ENCODE assay signal across 9 cellular contexts in genomic region chr3:49902511-49903345, GRCh38. TPM values are rescaled to one million over a fixed set of nuclear protein-coding genes. Genes with fewer than 3 reads are reported as not detected.
DNase-seq lines count a peak whose midpoint lies in the region; ATAC-seq, FAIRE-seq and TF ChIP-seq lines count a peak whose summit lies in the region.
"Had no signal": no experiment of that assay in that cellular context is flagged by ENCODE, and none has a peak within 500 bp of the region (broad histone marks: within the 10 kb centered on the region; RNA-seq: fewer than 3 reads in every experiment).

No MANE protein-coding gene starts in this region.

- FAIRE-seq in GM12891 (lab: Jason Lieb, UNC), result peak; percentile 16
- no peak for FAIRE-seq in K562 (lab: Jason Lieb, UNC)

- no peaks in the 10 kb centered on the region for H3K27me3 ChIP-seq in K562 (ENCODE audit: control insufficient read depth in 2 of 2, insufficient read depth in 2 of 2, low read length in 2 of 2)

- TF ChIP-seq POLR2A in GM12891 (IDR thresholded peaks at IDR 0.05; ENCODE audit: low read depth, low read length), result no peak
- TF ChIP-seq POLR2A in K562 (conservative IDR thresholded peaks at IDR 0.05), result no peak

- no peaks in the 10 kb centered on the region for H4K20me1 ChIP-seq in K562 (replicated peaks; ENCODE audit: control insufficient read depth, insufficient read depth, low read length)

- CTCF ChIA-PET in K562 (lab: Yijun Ruan, JAX; ENCODE audit: low intra/inter-chr PET ratio), result no interaction called here

- TF ChIP-seq EP300 in K562 (IDR thresholded peaks at IDR 0.05; ENCODE audit: low read length), result no peak

- in situ Hi-C loops in K562 (cut with MboI), result no loop called here

- intact Hi-C loops in K562 (cut with micrococcal nuclease), result loop anchor here (10.0 kb wide), 1 partner anchor 348 kb away; the partner anchor contains the start of gene BSN
- intact Hi-C loops in mucosa of descending colon (cut with DNase I, micrococcal nuclease), result no loop called here

- H2AFZ ChIP-seq in K562 (ENCODE audit: low read depth, low read length), result no peak overlapping the region

- DNase-seq in GM12891 (ENCODE audit: insufficient read length, low spot score) (no peak), K562 (ENCODE audit: extremely low read depth in 1 of 4, low spot score in 3 of 4) (no peak), mucosa of descending colon (peak; percentile 20 to 58 (median 50)), kidney tubule cell (ENCODE audit: low spot score) (no peak), NCI-H526 (lab: John Stamatoyannopoulos, UW) (no peak)
- no peak for DNase-seq in effector CD8-positive, alpha-beta T cell (lab: John Stamatoyannopoulos, UW)
- DNase-seq: NCI-H1436 treated with DMSO at 0.1 percent for 48 hours had no signal

- 80% methylated on average over 25 of the region's 44 CpGs for WGBS in K562 (ENCODE audit: insufficient coverage, low coverage, missing lambda C conversion rate)

- H3K36me3 ChIP-seq in K562 (ENCODE audit: control insufficient read depth, insufficient read depth, low read length) (peaks cover 2% of the 10 kb centered on the region; the same call in 1 of the 3 replicates), mucosa of descending colon (ENCODE audit: low read depth) (no peaks in the 10 kb centered on the region)

- H3K4me2 ChIP-seq in K562 (ENCODE audit: insufficient read depth, low read length), result peak overlapping the region; percentile 83

- H3K9me1 ChIP-seq in K562 (ENCODE audit: control insufficient read depth, insufficient read depth, low read length), result no peaks in the 10 kb centered on the region

- H3K4me3 ChIP-seq in K562 (peak overlapping the region; percentile 40; the same call in 1 of the 2 replicates), mucosa of descending colon (peak overlapping the region; percentile 25)

- no peak for TF ChIP-seq RAD21 in K562 (CRISPR knock-in tag; conservative IDR thresholded peaks at IDR 0.05 in 1 of 2, IDR thresholded peaks at IDR 0.05 in 1 of 2)

- H3K9ac ChIP-seq in K562 (ENCODE audit: insufficient read depth in 1 of 2, low read depth in 2 of 2, low read length in 2 of 2), result peak overlapping the region; percentile 62 to 92; a peak in 3 of 4 replicates

- TF ChIP-seq CTCF in K562 (IDR thresholded peaks at IDR 0.05 in 2 of 3, conservative IDR thresholded peaks at IDR 0.05 in 1 of 3; ENCODE audit: insufficient read depth in 2 of 3, low read depth in 1 of 3, low read length in 3 of 3) (no peak), mucosa of descending colon (IDR thresholded peaks at IDR 0.05) (no peak)

- H3K27ac ChIP-seq in K562 (ENCODE audit: extremely low read depth, low read depth, low read length), result no peak overlapping the region

- ATAC-seq in K562, result no peak
- ATAC-seq in mucosa of descending colon, result no peak

- H3K9me3 ChIP-seq in K562 (replicated peaks; ENCODE audit: control insufficient read depth, insufficient read depth, low read depth, low read length), result no peaks in the 10 kb centered on the region
- no peaks in the 10 kb centered on the region for H3K9me3 ChIP-seq in mucosa of descending colon

- peaks cover 27% of the 10 kb centered on the region for H3K79me2 ChIP-seq in K562 (ENCODE audit: control insufficient read depth, insufficient read depth, low read length)

- POLR2A ChIA-PET in K562 (lab: Yijun Ruan, JAX), result interaction anchor here (0.5 to 1.4 kb wide), 2 partner anchors 12 to 104 kb away, joined by 3 to 5 read pairs; no protein-coding TSS in a partner anchor

- no TSS peak for BruUV-seq in K562 (replicated peaks; lab: Mats Ljungman, UMichigan)

- H3K4me1 ChIP-seq in K562 (replicated peaks in 1 of 2; ENCODE audit: control insufficient read depth in 2 of 2, insufficient read depth in 2 of 2, low read length in 2 of 2) (peaks cover 30 to 65% of the 10 kb centered on the region in 2 experiments), mucosa of descending colon (ENCODE audit: low read depth) (peaks cover 59% of the 10 kb centered on the region)

RNA-seq across cellular contexts. Expression of gene MST1R, which starts 0.9 kb away (rescaled TPM):
- 4.4 TPM for polyA plus RNA-seq in GM12891 (2012; ENCODE audit: low read depth, missing spikeins)
- 33.5 and 111 TPM in 2 replicates for total RNA-seq in K562 (2011; cell fraction: chromatin; rRNA removed; ENCODE audit: low replicate concordance)
- total RNA-seq in K562 (2011; cell fraction: nucleolus; rRNA removed), result 67.0 and 71.2 TPM in 2 replicates
- 41.4 and 44.9 TPM in 2 replicates for total RNA-seq in K562 (2011; cell fraction: nucleoplasm; rRNA removed)
- total RNA-seq in K562 (2014; rRNA removed), result 3.8 and 3.9 TPM in 2 replicates
- total RNA-seq in K562 (2014; rRNA removed; fragmentation: Illumina TruSeq; extraction: Trizol), result 1.3 and 1.9 TPM in 2 replicates
- total RNA-seq in K562 (2015; rRNA removed; fragmentation: Illumina TruSeq; extraction: Trizol), result 2.0 TPM in 2 replicates
- 8.1 and 9.1 TPM in 2 replicates for total RNA-seq in K562 (2021)
- polyA plus RNA-seq in K562 (2011; rRNA removed), result 10.0 and 12.5 TPM in 2 replicates
- polyA plus RNA-seq in K562 (2011; cell fraction: cytosol; rRNA removed), result 8.7 and 12.9 TPM in 2 replicates
- polyA plus RNA-seq in K562 (2011; cell fraction: nucleus; rRNA removed), result 108 and 157 TPM in 2 replicates
- 5.8 and 7.3 TPM in 2 replicates for polyA plus RNA-seq in K562 (2012)
- polyA plus RNA-seq in K562 (2014; fragmentation: Illumina TruSeq; extraction: Trizol), result 4.2 and 5.3 TPM in 2 replicates
- polyA plus RNA-seq in K562 (2014; fragmentation: Nextera tagmentation; extraction: Ambion mirVana), result 1 to 10 TPM; 2.6 to 2.7 TPM
- 5.3 and 10.1 TPM in 2 replicates for polyA plus RNA-seq in K562 (2014; rRNA removed)
- polyA minus RNA-seq in K562 (2011; rRNA and poly(A)+ RNA removed), result 5.6 and 6.5 TPM in 2 replicates
- polyA minus RNA-seq in K562 (2011; cell fraction: cytosol; rRNA and poly(A)+ RNA removed), result 6.6 and 7.5 TPM in 2 replicates
- 24.5 and 26.3 TPM in 2 replicates for polyA minus RNA-seq in K562 (2011; cell fraction: nucleus; rRNA and poly(A)+ RNA removed)
- 100 to 1,000 TPM in 2 of 3 donors, 10 to 100 TPM in 1; 76.2 to 153 (median 124) TPM for total RNA-seq in mucosa of descending colon

RNA-seq across cellular contexts. Expression of gene MON1A, which starts 26.9 kb away (rescaled TPM):
- polyA plus RNA-seq in GM12891 (2012; ENCODE audit: low read depth, missing spikeins), result 4.7 TPM
- 7.5 and 24.3 TPM in 2 replicates for total RNA-seq in K562 (2011; cell fraction: chromatin; rRNA removed; ENCODE audit: low replicate concordance)
- total RNA-seq in K562 (2011; cell fraction: nucleolus; rRNA removed), result 12.4 and 15.2 TPM in 2 replicates
- total RNA-seq in K562 (2011; cell fraction: nucleoplasm; rRNA removed), result 12.1 and 14.5 TPM in 2 replicates
- 12.6 and 15.7 TPM in 2 replicates for total RNA-seq in K562 (2014; rRNA removed)
- 3.4 and 4.1 TPM in 2 replicates for total RNA-seq in K562 (2014; rRNA removed; fragmentation: Illumina TruSeq; extraction: Trizol)
- 7.9 and 8.7 TPM in 2 replicates for total RNA-seq in K562 (2015; rRNA removed; fragmentation: Illumina TruSeq; extraction: Trizol)
- 13.8 and 14.7 TPM in 2 replicates for total RNA-seq in K562 (2021)
- polyA plus RNA-seq in K562 (2011; rRNA removed), result 5.8 and 7.8 TPM in 2 replicates
- 12.0 and 31.0 TPM in 2 replicates for polyA plus RNA-seq in K562 (2011; cell fraction: cytosol; rRNA removed)
- 12.5 and 19.2 TPM in 2 replicates for polyA plus RNA-seq in K562 (2011; cell fraction: nucleus; rRNA removed)
- 10.5 and 11.5 TPM in 2 replicates for polyA plus RNA-seq in K562 (2012)
- 6.8 and 8.4 TPM in 2 replicates for polyA plus RNA-seq in K562 (2014; fragmentation: Illumina TruSeq; extraction: Trizol)
- polyA plus RNA-seq in K562 (2014; fragmentation: Nextera tagmentation; extraction: Ambion mirVana), result 1 to 10 TPM; 1.1 to 1.5 TPM
- polyA plus RNA-seq in K562 (2014; rRNA removed), result 12.9 and 13.4 TPM in 2 replicates
- polyA minus RNA-seq in K562 (2011; rRNA and poly(A)+ RNA removed), result 3.2 and 5.0 TPM in 2 replicates
- 6.2 and 10.4 TPM in 2 replicates for polyA minus RNA-seq in K562 (2011; cell fraction: cytosol; rRNA and poly(A)+ RNA removed)
- 5.5 and 5.9 TPM in 2 replicates for polyA minus RNA-seq in K562 (2011; cell fraction: nucleus; rRNA and poly(A)+ RNA removed)
- 10 to 100 TPM in 1 of 3 donors, 1 to 10 TPM in 2; 6.9 to 13.3 (median 7.9) TPM for total RNA-seq in mucosa of descending colon

RNA-seq across cellular contexts. Expression of gene CAMKV, which starts 33.0 kb away (rescaled TPM):
- polyA plus RNA-seq in GM12891 (2012; ENCODE audit: low read depth, missing spikeins), result 0.10 TPM
- 1.7 and 5.6 TPM in 2 replicates for total RNA-seq in K562 (2011; cell fraction: chromatin; rRNA removed; ENCODE audit: low replicate concordance)
- 3.2 and 4.2 TPM in 2 replicates for total RNA-seq in K562 (2011; cell fraction: nucleolus; rRNA removed)
- total RNA-seq in K562 (2011; cell fraction: nucleoplasm; rRNA removed), result 1.5 and 2.2 TPM in 2 replicates
- total RNA-seq in K562 (2014; rRNA removed), result 1.2 and 1.8 TPM in 2 replicates
- total RNA-seq in K562 (2014; rRNA removed; fragmentation: Illumina TruSeq; extraction: Trizol), result 0.51 and 0.73 TPM in 2 replicates
- total RNA-seq in K562 (2015; rRNA removed; fragmentation: Illumina TruSeq; extraction: Trizol), result 0.26 and 0.51 TPM in 2 replicates
- 2.3 and 2.7 TPM in 2 replicates for total RNA-seq in K562 (2021)
- 1.0 and 1.5 TPM in 2 replicates for polyA plus RNA-seq in K562 (2011; rRNA removed)
- 0.86 and 1.3 TPM in 2 replicates for polyA plus RNA-seq in K562 (2011; cell fraction: cytosol; rRNA removed)
- 3.4 and 10.4 TPM in 2 replicates for polyA plus RNA-seq in K562 (2011; cell fraction: nucleus; rRNA removed)
- 0.19 and 0.57 TPM in 2 replicates for polyA plus RNA-seq in K562 (2012)
- 0.79 and 1.4 TPM in 2 replicates for polyA plus RNA-seq in K562 (2014; fragmentation: Illumina TruSeq; extraction: Trizol)
- under 1 TPM; 0.08 to 0.22 TPM for polyA plus RNA-seq in K562 (2014; fragmentation: Nextera tagmentation; extraction: Ambion mirVana)
- 1.5 and 1.7 TPM in 2 replicates for polyA plus RNA-seq in K562 (2014; rRNA removed)
- 0.99 and 1.2 TPM in 2 replicates for polyA minus RNA-seq in K562 (2011; rRNA and poly(A)+ RNA removed)
- 0.76 TPM in 1 of 2 replicates, not detected in the other for polyA minus RNA-seq in K562 (2011; cell fraction: cytosol; rRNA and poly(A)+ RNA removed)
- polyA minus RNA-seq in K562 (2011; cell fraction: nucleus; rRNA and poly(A)+ RNA removed), result 0.89 and 1.8 TPM in 2 replicates
- total RNA-seq in mucosa of descending colon, result not detected
- total RNA-seq: CD4-positive, alpha-beta memory T cell; HT1080 had no signal
- polyA plus RNA-seq: CD4-positive, alpha-beta memory T cell had no signal

RNA-seq across cellular contexts. Expression of gene RBM6, which starts 37.2 kb away (rescaled TPM):
- 55.3 TPM for polyA plus RNA-seq in GM12891 (2012; ENCODE audit: low read depth, missing spikeins)
- total RNA-seq in K562 (2011; cell fraction: chromatin; rRNA removed; ENCODE audit: low replicate concordance), result 148 and 318 TPM in 2 replicates
- total RNA-seq in K562 (2011; cell fraction: nucleolus; rRNA removed), result 81.0 and 95.5 TPM in 2 replicates
- 131 and 141 TPM in 2 replicates for total RNA-seq in K562 (2011; cell fraction: nucleoplasm; rRNA removed)
- total RNA-seq in K562 (2014; rRNA removed) (53.2 and 54.8 TPM in 2 replicates), K562 (2014; rRNA removed; fragmentation: Illumina TruSeq; extraction: Trizol) (63.2 and 73.7 TPM in 2 replicates), K562 (2015; rRNA removed; fragmentation: Illumina TruSeq; extraction: Trizol) (72.0 and 80.3 TPM in 2 replicates), K562 (2021) (50.2 and 54.8 TPM in 2 replicates), mucosa of descending colon (100 to 1,000 TPM in 2 of 3 donors, 10 to 100 TPM in 1; 75.6 to 124 (median 112) TPM)
- polyA plus RNA-seq in K562 (2011; rRNA removed) (49.9 and 57.8 TPM in 2 replicates), K562 (2014; fragmentation: Illumina TruSeq; extraction: Trizol) (66.3 and 82.2 TPM in 2 replicates), K562 (2014; fragmentation: Nextera tagmentation; extraction: Ambion mirVana) (10 to 100 TPM; 19.9 to 36.9 TPM), K562 (2014; rRNA removed) (61.1 and 63.4 TPM in 2 replicates)
- 15.5 and 22.9 TPM in 2 replicates for polyA plus RNA-seq in K562 (2011; cell fraction: cytosol; rRNA removed)
- polyA plus RNA-seq in K562 (2011; cell fraction: nucleus; rRNA removed), result 108 and 122 TPM in 2 replicates
- polyA plus RNA-seq in K562 (2012), result 36.6 and 49.5 TPM in 2 replicates
- polyA minus RNA-seq in K562 (2011; rRNA and poly(A)+ RNA removed), result 46.2 and 51.1 TPM in 2 replicates
- 13.9 and 17.2 TPM in 2 replicates for polyA minus RNA-seq in K562 (2011; cell fraction: cytosol; rRNA and poly(A)+ RNA removed)
- polyA minus RNA-seq in K562 (2011; cell fraction: nucleus; rRNA and poly(A)+ RNA removed), result 22.6 and 39.7 TPM in 2 replicates

RNA-seq across cellular contexts. Expression of gene TRAIP, which starts 46.4 kb away (rescaled TPM):
- 10.2 TPM for polyA plus RNA-seq in GM12891 (2012; ENCODE audit: low read depth, missing spikeins)
- 34.3 and 75.0 TPM in 2 replicates for total RNA-seq in K562 (2011; cell fraction: chromatin; rRNA removed; ENCODE audit: low replicate concordance)
- 42.7 and 43.7 TPM in 2 replicates for total RNA-seq in K562 (2011; cell fraction: nucleolus; rRNA removed)
- 45.4 and 49.5 TPM in 2 replicates for total RNA-seq in K562 (2011; cell fraction: nucleoplasm; rRNA removed)
- total RNA-seq in K562 (2014; rRNA removed), result 16.3 and 17.6 TPM in 2 replicates
- 12.3 and 14.3 TPM in 2 replicates for total RNA-seq in K562 (2014; rRNA removed; fragmentation: Illumina TruSeq; extraction: Trizol)
- total RNA-seq in K562 (2015; rRNA removed; fragmentation: Illumina TruSeq; extraction: Trizol), result 14.6 and 17.3 TPM in 2 replicates
- total RNA-seq in K562 (2021), result 20.2 and 24.7 TPM in 2 replicates
- 19.7 and 24.7 TPM in 2 replicates for polyA plus RNA-seq in K562 (2011; rRNA removed)
- polyA plus RNA-seq in K562 (2011; cell fraction: cytosol; rRNA removed), result 16.5 and 19.4 TPM in 2 replicates
- polyA plus RNA-seq in K562 (2011; cell fraction: nucleus; rRNA removed), result 102 and 132 TPM in 2 replicates
- polyA plus RNA-seq in K562 (2012), result 15.0 and 20.5 TPM in 2 replicates
- 20.4 and 21.2 TPM in 2 replicates for polyA plus RNA-seq in K562 (2014; fragmentation: Illumina TruSeq; extraction: Trizol)
- polyA plus RNA-seq in K562 (2014; fragmentation: Nextera tagmentation; extraction: Ambion mirVana), result 10 to 100 TPM; 37.5 to 38.6 TPM
- 17.8 and 23.0 TPM in 2 replicates for polyA plus RNA-seq in K562 (2014; rRNA removed)
- 19.3 and 27.0 TPM in 2 replicates for polyA minus RNA-seq in K562 (2011; rRNA and poly(A)+ RNA removed)
- 9.0 and 12.7 TPM in 2 replicates for polyA minus RNA-seq in K562 (2011; cell fraction: cytosol; rRNA and poly(A)+ RNA removed)
- polyA minus RNA-seq in K562 (2011; cell fraction: nucleus; rRNA and poly(A)+ RNA removed), result 19.9 and 23.3 TPM in 2 replicates
- total RNA-seq in mucosa of descending colon, result 1 to 10 TPM; 2.6 to 5.4 (median 4.0) TPM

Comparison
In these comparisons a context has a peak if more than half of its experiments do, and no peak if none do; other contexts are left out.
1. DNase-seq: peak in mucosa of descending colon (3 of 3); none in GM12891 (single experiment), K562 (0 of 4), kidney tubule cell (single experiment), effector CD8-positive, alpha-beta T cell (single experiment) and NCI-H526 (0 of 2).